In the genomic region with DNA sequence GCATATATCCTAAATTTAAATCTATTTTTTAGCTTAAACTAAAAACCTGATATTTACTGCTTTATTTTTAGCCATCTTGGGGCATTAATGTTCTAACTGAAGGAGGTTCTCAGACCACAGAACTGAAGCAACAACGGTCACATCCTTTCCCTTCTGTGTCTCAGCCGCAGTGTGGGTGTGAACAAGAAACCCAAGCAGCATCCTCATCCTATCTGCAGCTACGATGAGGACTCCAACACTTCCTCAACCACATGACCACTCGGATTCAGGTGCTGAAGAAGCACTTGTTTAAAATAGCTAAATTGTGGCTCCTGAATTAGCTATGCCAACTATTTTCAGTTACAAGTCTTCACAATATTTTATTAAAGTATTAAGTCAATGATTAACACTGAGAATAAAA, we compare ENCODE assay signal across 8 cellular contexts.
DNase-seq lines count a peak whose midpoint lies in the region; ATAC-seq, FAIRE-seq and TF ChIP-seq lines count a peak whose summit lies in the region.

No MANE protein-coding gene starts in this region.

- DNase-seq in T-helper 1 cell (peak; percentile 15 to 90 (median 48)), erythroblast (lab: John Stamatoyannopoulos, UW) (peak in 1 of 2 experiments; percentile 12), NCI-H345 treated with DMSO at 0.1 percent for 48 hours (lab: John Stamatoyannopoulos, UW; ENCODE audit: unreplicated experiment) (no peak), urothelium cell line (ENCODE audit: low spot score) (no peak), NCI-H2081 (lab: John Stamatoyannopoulos, UW) (no peak), HuH-7 (ENCODE audit: low spot score) (no peak)

- ATAC-seq in GM19372 (IDR thresholded peaks at IDR 0.05; ENCODE audit: low read depth, unreplicated experiment) (peak; percentile 71), HG03064 (IDR thresholded peaks at IDR 0.05; ENCODE audit: low read depth, unreplicated experiment) (peak; percentile 71)

- no peak for FAIRE-seq in urothelium cell line (lab: Jason Lieb, UNC)

- peak; percentile 30 for TF ChIP-seq POLR2A in erythroblast (IDR thresholded peaks at IDR 0.05; ENCODE audit: low read length)

Comparison
In these comparisons a context has a peak if more than half of its experiments do, and no peak if none do; other contexts are left out.
1. DNase-seq: peak in T-helper 1 cell (5 of 5); none in NCI-H345 treated with DMSO at 0.1 percent for 48 hours (single experiment), urothelium cell line (single experiment), NCI-H2081 (0 of 2) and HuH-7 (single experiment).